10 cellular contexts compared by ENCODE assay signal in the genomic region with DNA sequence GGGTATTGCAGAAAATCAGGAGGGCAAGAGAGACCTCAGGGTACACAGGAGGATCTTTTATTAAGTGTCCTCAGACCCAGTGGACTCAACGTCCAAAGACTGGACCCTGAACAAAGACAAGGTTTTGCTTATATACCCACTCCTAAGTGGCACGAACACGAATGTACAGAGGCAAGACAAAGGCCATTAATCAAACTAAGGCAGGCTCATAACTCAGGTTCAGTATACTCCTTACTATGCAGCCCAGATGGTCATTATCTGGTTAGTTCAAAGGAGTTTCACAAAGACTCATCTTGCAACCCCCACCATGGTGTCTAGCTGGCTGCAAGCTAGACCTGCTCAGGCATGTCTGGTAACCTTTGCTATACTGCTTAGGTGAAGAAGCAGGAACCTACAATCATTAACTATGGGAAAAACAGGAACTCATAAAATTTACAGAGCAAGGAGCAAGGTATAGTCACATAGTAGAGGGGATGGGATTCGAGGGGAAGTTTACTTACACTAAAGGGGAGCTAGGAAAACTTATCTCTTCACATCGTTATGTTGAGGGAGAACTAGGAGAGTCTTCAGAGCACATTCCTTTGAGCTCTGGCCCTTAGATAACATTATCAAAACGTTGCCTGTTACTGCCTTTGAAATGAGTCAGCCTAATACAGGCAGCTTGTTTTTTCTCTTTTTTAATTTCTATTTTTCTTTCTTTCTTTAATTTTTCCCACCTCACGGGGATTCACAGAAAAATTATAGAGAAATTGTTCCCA. TPM values are rescaled to one million over a fixed set of nuclear protein-coding genes. Genes with fewer than 3 reads are reported as not detected.
DNase-seq lines count a peak whose midpoint lies in the region; ATAC-seq and TF ChIP-seq lines count a peak whose summit lies in the region.
"Had no signal": no experiment of that assay in that cellular context is flagged by ENCODE, and none has a peak within 500 bp of the region (broad histone marks: within the 10 kb centered on the region; RNA-seq: fewer than 3 reads in every experiment).

No MANE protein-coding gene starts in this region.

- in situ Hi-C loops in IMR-90 (cut with MboI; ENCODE audit: low sequenced_read_pairs), result no loop called here

- no peak overlapping the region for H3K4me3 ChIP-seq in IMR-90 (ENCODE audit: insufficient read depth, low read depth, low read length)
- no peak overlapping the region for H3K4me3 ChIP-seq in mesodermal cell (ENCODE audit: extremely low read depth, insufficient read depth, low read length, poor library complexity, severe bottlenecking)
- H3K4me3 ChIP-seq in ovary, result no peak overlapping the region
- no peak overlapping the region for H3K4me3 ChIP-seq in MM.1S (ENCODE audit: low read length)

- intact Hi-C loops in IMR-90 (cut with micrococcal nuclease) (no loop called here), ovary (cut with DNase I) (no loop called here), head of caudate nucleus (cut with DNase I) (no loop called here)

- no peak overlapping the region; the same call in 1 of the 2 replicates for H4K91ac ChIP-seq in IMR-90 (ENCODE audit: insufficient read depth, low read depth, low read length)

- no peak overlapping the region; the same call in 1 of the 2 replicates for H3K14ac ChIP-seq in IMR-90 (replicated peaks; ENCODE audit: low read depth, low read length)

- dilution Hi-C loops in IMR-90 (cut with HindIII; ENCODE audit: low sequenced_read_pairs, unreplicated experiment), result no loop called here

- H4K8ac ChIP-seq in IMR-90 (ENCODE audit: low read depth in 2 of 2, low read length in 2 of 2), result peak overlapping the region in 1 of 2 experiments; percentile 67; a peak in 1 of 4 replicates

- no peak overlapping the region for H2AK9ac ChIP-seq in IMR-90 (replicated peaks; ENCODE audit: low read depth, low read length, poor library complexity)

- DNase-seq in IMR-90 (peak; percentile 45), ovary (no peak), MM.1S (no peak), head of caudate nucleus (no peak), NCI-H1930 (lab: John Stamatoyannopoulos, UW) (no peak)
- DNase-seq: activated naive CD4-positive, alpha-beta T cell treated with anti-CD3 and anti-CD28 coated beads for 36 hours had no signal

- peak overlapping the region; percentile 27; the same call in 1 of the 2 replicates for H2BK120ac ChIP-seq in IMR-90 (ENCODE audit: low read depth, low read length)

- peak overlapping the region; percentile 76 for H2BK5ac ChIP-seq in IMR-90 (ENCODE audit: low read depth, low read length, poor library complexity, severe bottlenecking)

- H3K9me3 ChIP-seq in IMR-90 (ENCODE audit: control insufficient read depth, insufficient read depth, low read length) (peaks cover 4% of the 10 kb centered on the region), mesodermal cell (ENCODE audit: control insufficient read depth, low read length) (peaks cover 49% of the 10 kb centered on the region), ovary (no peaks in the 10 kb centered on the region), MM.1S (replicated peaks; ENCODE audit: insufficient read depth, low read length) (no peaks in the 10 kb centered on the region)

- H3K9me2 ChIP-seq in MM.1S (replicated peaks; ENCODE audit: insufficient read depth, low read length), result no peaks in the 10 kb centered on the region

- WGBS in IMR-90 (ENCODE audit: extremely low coverage in 2 of 2, insufficient read length in 1 of 2), 2 experiments, result no CpG with 5 or more reads among the region's 7 CpGs
- WGBS in mesodermal cell (ENCODE audit: insufficient coverage in 2 of 2), 2 experiments, result 66 to 82% methylated on average over 4 to 5 of the region's 7 CpGs
- 39 to 49% (median 44%) methylated on average over 7 of the region's 7 CpGs for WGBS in ovary, 3 donors

- H3K4me1 ChIP-seq in IMR-90 (ENCODE audit: control insufficient read depth, insufficient read depth, low read length), result peaks cover 4% of the 10 kb centered on the region; the same call in 1 of the 2 replicates
- H3K4me1 ChIP-seq in mesodermal cell (ENCODE audit: control insufficient read depth, insufficient read depth, low read length, poor library complexity, severe bottlenecking), result peaks cover 23% of the 10 kb centered on the region
- H3K4me1 ChIP-seq in ovary (ENCODE audit: insufficient read depth), result no peaks in the 10 kb centered on the region
- H3K4me1 ChIP-seq in MM.1S (ENCODE audit: low read length), result no peaks in the 10 kb centered on the region

- POLR2A ChIA-PET in IMR-90 (lab: Charles Lee; ENCODE audit: unreplicated experiment), result interaction anchor here (0.6 kb wide), 1 partner anchor 126 kb away, joined by 3 read pairs; no protein-coding TSS in a partner anchor

- no peaks in the 10 kb centered on the region for H3K79me2 ChIP-seq in MM.1S (ENCODE audit: low read length)

- peak overlapping the region; percentile 7; the same call in 1 of the 2 replicates for H4K5ac ChIP-seq in IMR-90 (ENCODE audit: low read depth, low read length)

- H3K9ac ChIP-seq in IMR-90 (ENCODE audit: low read depth, low read length) (no peak overlapping the region), MM.1S (ENCODE audit: low read length) (no peak overlapping the region)

- BruUV-seq in IMR-90 (replicated peaks; lab: Mats Ljungman, UMichigan), result no TSS peak

- no peak for TF ChIP-seq EP300 in ovary (IDR thresholded peaks at IDR 0.05)

- H3K18ac ChIP-seq in IMR-90 (ENCODE audit: low read depth, low read length), result no peak overlapping the region

- H3K23ac ChIP-seq in IMR-90 (ENCODE audit: low read depth, low read length), result no peak overlapping the region

- H3K9me1 ChIP-seq in IMR-90 (ENCODE audit: insufficient read depth, low read length), result no peaks in the 10 kb centered on the region

- H3K36me3 ChIP-seq in IMR-90 (ENCODE audit: control insufficient read depth, insufficient read depth, low read length), result no peaks in the 10 kb centered on the region
- no peaks in the 10 kb centered on the region for H3K36me3 ChIP-seq in mesodermal cell (ENCODE audit: control insufficient read depth, insufficient read depth, low read length)
- no peaks in the 10 kb centered on the region for H3K36me3 ChIP-seq in ovary
- no peaks in the 10 kb centered on the region for H3K36me3 ChIP-seq in MM.1S (replicated peaks; ENCODE audit: insufficient read depth, low read length)

- H3K4ac ChIP-seq in IMR-90 (ENCODE audit: low read depth, low read length), result no peak overlapping the region; the same call in 1 of the 2 replicates

- H3K27me3 ChIP-seq in IMR-90 (ENCODE audit: control insufficient read depth, insufficient read depth, low read length) (peaks cover 6% of the 10 kb centered on the region), ovary (no peaks in the 10 kb centered on the region), MM.1S (replicated peaks; ENCODE audit: insufficient read depth, low read length) (no peaks in the 10 kb centered on the region)

- no peak overlapping the region; the same call in 1 of the 2 replicates for H3K4me2 ChIP-seq in IMR-90 (ENCODE audit: low read depth, low read length)
- H3K4me2 ChIP-seq in MM.1S (ENCODE audit: low read depth, low read length), result no peak overlapping the region

- H2AK5ac ChIP-seq in IMR-90 (ENCODE audit: low read depth, low read length), result no peak overlapping the region

- no peak overlapping the region for H2BK20ac ChIP-seq in IMR-90 (ENCODE audit: low read depth, low read length)

- H3F3A ChIP-seq in MM.1S (ENCODE audit: insufficient read depth, low read length), result no peaks in the 10 kb centered on the region

- H3K56ac ChIP-seq in IMR-90 (ENCODE audit: extremely low read depth, insufficient read depth, low read length), result no peak overlapping the region

- H2AFZ ChIP-seq in IMR-90 (replicated peaks; ENCODE audit: low read length, poor library complexity) (no peak overlapping the region), MM.1S (ENCODE audit: low read length) (no peak overlapping the region)

- 0 out of 3 replicates have a peak overlapping the region, but pooled peaks have one; percentile 23 for H2BK15ac ChIP-seq in IMR-90 (ENCODE audit: low read depth, low read length)

- TF ChIP-seq CTCF in IMR-90 (conservative IDR thresholded peaks at IDR 0.05; ENCODE audit: low read depth, low read length), result no peak
- no peak for TF ChIP-seq CTCF in ovary (IDR thresholded peaks at IDR 0.05)
- no peak for TF ChIP-seq CTCF in MM.1S (IDR thresholded peaks at IDR 0.05; ENCODE audit: low read length)

- ATAC-seq in GM19324 (IDR thresholded peaks at IDR 0.05; ENCODE audit: low FRiP score, unreplicated experiment), result peak; percentile 84
- peak; percentile 96 for ATAC-seq in HG02759 (IDR thresholded peaks at IDR 0.05; ENCODE audit: unreplicated experiment)
- ATAC-seq in IMR-90 (ENCODE audit: low read depth), result peak; percentile 76

- TF ChIP-seq POLR2A in IMR-90 (IDR thresholded peaks at IDR 0.05; ENCODE audit: low read depth, low read length), result no peak
- no peak for TF ChIP-seq POLR2A in ovary (IDR thresholded peaks at IDR 0.05)

- no peaks in the 10 kb centered on the region for H3K79me1 ChIP-seq in IMR-90 (ENCODE audit: low read depth in 1 of 2, low read length in 2 of 2)

- no peak for TF ChIP-seq RAD21 in IMR-90 (IDR thresholded peaks at IDR 0.05; ENCODE audit: low read length)

- no peak overlapping the region for H3K27ac ChIP-seq in IMR-90 (ENCODE audit: insufficient read depth, low read length)
- H3K27ac ChIP-seq in mesodermal cell (ENCODE audit: low read depth, low read length, severe bottlenecking), result peak overlapping the region; percentile 85
- no peak overlapping the region for H3K27ac ChIP-seq in ovary
- no peak overlapping the region for H3K27ac ChIP-seq in MM.1S (ENCODE audit: low read length)

- H4K20me1 ChIP-seq in IMR-90 (ENCODE audit: insufficient read depth, low read length), result no peaks in the 10 kb centered on the region
- no peaks in the 10 kb centered on the region for H4K20me1 ChIP-seq in MM.1S (ENCODE audit: insufficient read depth, low read length)

- CTCF ChIA-PET in IMR-90 (lab: Yijun Ruan, JAX), result interaction anchor here (1.3 kb wide), 1 partner anchor 28 kb away, joined by 4 read pairs; no protein-coding TSS in a partner anchor

TF ChIP-seq in IMR-90, 13 proteins besides CTCF, POLR2A, EP300 and RAD21 (continues in another document):
- TF ChIP-seq MAFK (IDR thresholded peaks at IDR 0.05; ENCODE audit: low read depth, low read length) (no peak), CHD1 (IDR thresholded peaks at IDR 0.05; ENCODE audit: low read depth, low read length) (no peak), BHLHE40 (IDR thresholded peaks at IDR 0.05; ENCODE audit: low read depth, low read length) (no peak), CEBPB (IDR thresholded peaks at IDR 0.05; ENCODE audit: low read depth, low read length) (no peak), RCOR1 (IDR thresholded peaks at IDR 0.05; ENCODE audit: insufficient replicate concordance, low read length) (no peak), MAZ (IDR thresholded peaks at IDR 0.05; ENCODE audit: borderline replicate concordance, low read depth, low read length) (no peak)

RNA-seq across cellular contexts. Expression of a gene that starts 33.9 kb away (rescaled TPM):
- total RNA-seq in IMR-90 (2012; rRNA removed) (0.90 and 1.1 TPM in 2 replicates), ovary (100 to 1,000 TPM in 4 of 7 donors, 10 to 100 TPM in 3; 29.6 to 232 (median 106) TPM)
- polyA plus RNA-seq in IMR-90 (2012; rRNA removed) (6.1 and 6.9 TPM in 2 replicates), ovary (10 to 100 TPM in 1 of 2 donors, 1 to 10 TPM in 1; 5.3 to 83.6 TPM)
- 3.8 and 5.4 TPM in 2 replicates for polyA plus RNA-seq in IMR-90 (2012; cell fraction: cytosol; rRNA removed)
- polyA plus RNA-seq in IMR-90 (2012; cell fraction: nucleus; rRNA removed; ENCODE audit: low replicate concordance), result 24.0 and 53.1 TPM in 2 replicates
- 5.6 TPM for polyA plus RNA-seq in mesodermal cell (2013, experiment 1 of 2)
- 5.8 TPM for polyA plus RNA-seq in mesodermal cell (2013, experiment 2 of 2)
- total RNA-seq: activated naive CD4-positive, alpha-beta T cell treated with anti-CD3 and anti-CD28 coated beads for 36 hours; T-helper 1 cell treated with Interleukin-12 subunit alpha and Interleukin-12 subunit beta and Interleukin-4 antibody, amounts not matched to agents 30 ng/mL and 1 ng/mL, for 36 hours had no signal

Comparison
In these comparisons a context has a peak if more than half of its experiments do, and no peak if none do; other contexts are left out.
1. RNA of a gene that starts 33.9 kb away (total RNA-seq): 29.6 to 232 TPM in ovary; 0.90 to 1.1 TPM in IMR-90; every median in the first group is over 10 times any median in the second.
2. Peak in every context shown above with its lines, with median percentiles within 50 percentile points of each other: ATAC-seq.